Comparison of ENCODE assay signal across 2 cellular contexts in genomic region chr12:57095440-57095839, GRCh38.
TF ChIP-seq lines count a peak whose summit lies in the region.

No MANE protein-coding gene starts in this region.

TF ChIP-seq in SK-N-SH, 30 proteins besides CTCF, POLR2A, EP300 and RAD21 (continued from another document):
- TF ChIP-seq, protein P1, sequence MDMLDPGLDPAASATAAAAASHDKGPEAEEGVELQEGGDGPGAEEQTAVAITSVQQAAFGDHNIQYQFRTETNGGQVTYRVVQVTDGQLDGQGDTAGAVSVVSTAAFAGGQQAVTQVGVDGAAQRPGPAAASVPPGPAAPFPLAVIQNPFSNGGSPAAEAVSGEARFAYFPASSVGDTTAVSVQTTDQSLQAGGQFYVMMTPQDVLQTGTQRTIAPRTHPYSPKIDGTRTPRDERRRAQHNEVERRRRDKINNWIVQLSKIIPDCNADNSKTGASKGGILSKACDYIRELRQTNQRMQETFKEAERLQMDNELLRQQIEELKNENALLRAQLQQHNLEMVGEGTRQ (IDR thresholded peaks at IDR 0.05; ENCODE audit: borderline replicate concordance, low read depth, low read length): no peak
- TF ChIP-seq TCF12 (IDR thresholded peaks at IDR 0.05): no peak
- no peak for TF ChIP-seq FOXJ3 (CRISPR knock-in tag; IDR thresholded peaks at IDR 0.05)
- no peak for TF ChIP-seq FOSL2 (IDR thresholded peaks at IDR 0.05; ENCODE audit: borderline replicate concordance, low read depth)
- no peak for TF ChIP-seq MXI1 (IDR thresholded peaks at IDR 0.05; ENCODE audit: low read depth, low read length)
- TF ChIP-seq NFIC (IDR thresholded peaks at IDR 0.05; ENCODE audit: borderline replicate concordance): no peak
- TF ChIP-seq YY1 (IDR thresholded peaks at IDR 0.05; ENCODE audit: low read depth): no peak
- TF ChIP-seq GATA2 (CRISPR knock-in tag; IDR thresholded peaks at IDR 0.05): no peak
- TF ChIP-seq, protein P2, sequence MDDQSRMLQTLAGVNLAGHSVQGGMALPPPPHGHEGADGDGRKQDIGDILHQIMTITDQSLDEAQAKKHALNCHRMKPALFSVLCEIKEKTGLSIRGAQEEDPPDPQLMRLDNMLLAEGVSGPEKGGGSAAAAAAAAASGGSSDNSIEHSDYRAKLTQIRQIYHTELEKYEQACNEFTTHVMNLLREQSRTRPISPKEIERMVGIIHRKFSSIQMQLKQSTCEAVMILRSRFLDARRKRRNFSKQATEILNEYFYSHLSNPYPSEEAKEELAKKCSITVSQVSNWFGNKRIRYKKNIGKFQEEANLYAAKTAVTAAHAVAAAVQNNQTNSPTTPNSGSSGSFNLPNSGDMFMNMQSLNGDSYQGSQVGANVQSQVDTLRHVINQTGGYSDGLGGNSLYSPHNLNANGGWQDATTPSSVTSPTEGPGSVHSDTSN (IDR thresholded peaks at IDR 0.05): no peak
- no peak for TF ChIP-seq ZBTB33 (IDR thresholded peaks at IDR 0.05; ENCODE audit: borderline replicate concordance, low read depth)
- TF ChIP-seq CHD2 (IDR thresholded peaks at IDR 0.05; ENCODE audit: low read length, partially characterized antibody): no peak
TF ChIP-seq in SK-N-SH: peak in this region for 0.

TF ChIP-seq in SK-N-SH treated with all-trans-retinoic acid at 6 μM for 48 hours, 23 proteins besides CTCF, POLR2A, EP300 and RAD21 (continued from another document):
- TF ChIP-seq POU6F1 (CRISPR knock-in tag; IDR thresholded peaks at IDR 0.05; ENCODE audit: borderline replicate concordance, low read depth) (no peak), BACH2 (CRISPR knock-in tag; IDR thresholded peaks at IDR 0.05; ENCODE audit: borderline replicate concordance) (no peak), GLIS3 (CRISPR knock-in tag; IDR thresholded peaks at IDR 0.05) (no peak), CSDC2 (CRISPR knock-in tag; IDR thresholded peaks at IDR 0.05) (no peak), ISL1 (CRISPR knock-in tag; IDR thresholded peaks at IDR 0.05) (no peak)
